18 cellular contexts compared by ENCODE assay signal in the genomic region with DNA sequence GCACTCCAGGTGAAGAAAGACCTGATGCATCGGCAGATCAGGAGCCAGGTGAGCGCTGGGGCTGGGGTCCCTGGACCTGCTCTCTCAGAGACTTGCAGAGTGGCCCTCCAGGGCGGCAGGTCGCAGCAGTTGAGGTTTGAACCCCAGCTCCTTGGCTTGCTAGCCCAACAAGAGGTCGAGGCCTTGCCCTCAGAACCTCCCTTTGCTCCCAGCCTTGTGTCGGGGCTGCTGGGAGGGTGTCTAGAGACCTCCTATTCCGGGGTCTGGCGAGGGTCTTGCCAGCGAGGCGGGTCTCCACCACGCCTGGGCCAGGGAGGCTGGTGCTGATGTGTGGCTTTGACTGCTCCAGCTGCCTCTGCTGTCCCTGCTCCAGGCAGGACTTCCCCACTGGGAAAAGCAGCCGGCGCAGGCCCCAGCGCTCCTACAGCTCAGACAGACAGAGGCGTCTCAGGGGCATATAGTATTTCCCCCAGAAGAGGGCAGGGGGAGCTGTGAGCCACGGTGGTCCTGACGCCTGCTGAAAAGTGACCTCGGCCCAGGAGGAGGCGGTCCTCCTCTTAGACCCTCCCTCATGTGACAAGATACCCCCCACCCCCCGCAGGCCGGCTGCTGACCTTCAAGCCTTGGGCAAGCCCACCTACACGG. TPM values are rescaled to one million over a fixed set of nuclear protein-coding genes. Genes with fewer than 3 reads are reported as not detected.
DNase-seq lines count a peak whose midpoint lies in the region; ATAC-seq and TF ChIP-seq lines count a peak whose summit lies in the region.
"Had no signal": no experiment of that assay in that cellular context is flagged by ENCODE, and none has a peak within 500 bp of the region (broad histone marks: within the 10 kb centered on the region; RNA-seq: fewer than 3 reads in every experiment).

No MANE protein-coding gene starts in this region.

- H4K8ac ChIP-seq in mesenchymal stem cell (ENCODE audit: low read length), result no peak overlapping the region

- H4K91ac ChIP-seq in mesenchymal stem cell (ENCODE audit: low read length), result no peak overlapping the region

- H2BK5ac ChIP-seq in mesenchymal stem cell (ENCODE audit: low read depth, low read length, poor library complexity, severe bottlenecking), result no peak overlapping the region

- H3K9me3 ChIP-seq in AG04450 (ENCODE audit: control insufficient read depth, insufficient read depth, low read length) (no peaks in the 10 kb centered on the region), mesenchymal stem cell (ENCODE audit: control insufficient read depth, low read length) (no peaks in the 10 kb centered on the region)

- H2AK5ac ChIP-seq in mesenchymal stem cell (ENCODE audit: low read length, severe bottlenecking), result no peak overlapping the region

- H2BK120ac ChIP-seq in mesenchymal stem cell (ENCODE audit: low read depth, low read length), result no peak overlapping the region

- H3K4me3 Mint-ChIP-seq in chondrocyte (ENCODE audit: unreplicated experiment), result no peak overlapping the region
- no peak overlapping the region for H3K4me3 Mint-ChIP-seq in activated CD4-positive, alpha-beta T cell treated with anti-CD3 and anti-CD28 coated beads, Interleukin-2, amount 10 ng/mL, durations not matched to agents 7 days and 5 days
- H3K4me3 Mint-ChIP-seq: activated CD4-positive, alpha-beta memory T cell treated with anti-CD3 and anti-CD28 coated beads for 36 hours; activated naive CD4-positive, alpha-beta T cell treated with anti-CD3 and anti-CD28 coated beads for 36 hours; IgD-negative memory B cell; nephron had no signal

- no peak overlapping the region for H3K14ac ChIP-seq in mesenchymal stem cell (ENCODE audit: low read length in 2 of 2)

- CTCF ChIA-PET in AG04450 (lab: Charles Lee), result interaction anchor here (0.6 to 1.4 kb wide), 4 partner anchors 14 to 97 kb away, joined by 3 to 5 read pairs (median 4); no protein-coding TSS in a partner anchor
- CTCF ChIA-PET in activated CD4-positive, alpha-beta T cell treated with anti-CD3 and anti-CD28 coated beads, Interleukin-2, amount 10 ng/mL, durations not matched to agents 7 days and 5 days (lab: Charles Lee), result interaction anchor here (0.7 to 1.9 kb wide), 5 partner anchors 9 to 34 kb away, joined by 3 to 5 read pairs (median 3); no protein-coding TSS in a partner anchor

- H3K27ac ChIP-seq in AG04450 (ENCODE audit: low read depth, low read length) (no peak overlapping the region), mesenchymal stem cell (ENCODE audit: low read length, poor library complexity, severe bottlenecking) (no peak overlapping the region)
- H3K27ac ChIP-seq: HL-60 had no signal

- H3K27me3 Mint-ChIP-seq in chondrocyte (ENCODE audit: low read depth), result no peaks in the 10 kb centered on the region
- H3K27me3 Mint-ChIP-seq in activated CD4-positive, alpha-beta T cell treated with anti-CD3 and anti-CD28 coated beads, Interleukin-2, amount 10 ng/mL, durations not matched to agents 7 days and 5 days, result no peaks in the 10 kb centered on the region
- H3K27me3 Mint-ChIP-seq: activated CD4-positive, alpha-beta memory T cell treated with anti-CD3 and anti-CD28 coated beads for 36 hours; IgD-negative memory B cell had no signal

- WGBS in mesenchymal stem cell, result 78% methylated on average over 19 of the region's 22 CpGs

- no peak overlapping the region for H3K9ac ChIP-seq in mesenchymal stem cell (ENCODE audit: low read length)

- no peak overlapping the region for H3K27ac Mint-ChIP-seq in chondrocyte (ENCODE audit: unreplicated experiment)
- no peak overlapping the region for H3K27ac Mint-ChIP-seq in activated CD4-positive, alpha-beta T cell treated with anti-CD3 and anti-CD28 coated beads, Interleukin-2, amount 10 ng/mL, durations not matched to agents 7 days and 5 days
- H3K27ac Mint-ChIP-seq: activated CD4-positive, alpha-beta memory T cell treated with anti-CD3 and anti-CD28 coated beads for 36 hours; activated naive CD4-positive, alpha-beta T cell treated with anti-CD3 and anti-CD28 coated beads for 36 hours; nephron had no signal

- POLR2A ChIA-PET in AG04450 (lab: Yijun Ruan, JAX), result interaction anchor here (0.9 kb wide), 1 partner anchor 94 kb away, joined by 3 read pairs; no protein-coding TSS in a partner anchor
- POLR2A ChIA-PET in activated CD4-positive, alpha-beta T cell treated with anti-CD3 and anti-CD28 coated beads, Interleukin-2, amount 10 ng/mL, durations not matched to agents 7 days and 5 days (lab: Charles Lee), result no interaction called here

- peak overlapping the region in 1 of 2 experiments; percentile 34 for H2BK12ac ChIP-seq in mesenchymal stem cell (ENCODE audit: low read length in 2 of 2)

- no peaks in the 10 kb centered on the region for H3K27me3 ChIP-seq in AG04450 (ENCODE audit: control insufficient read depth, insufficient read depth, low read length)
- no peaks in the 10 kb centered on the region for H3K27me3 ChIP-seq in mesenchymal stem cell (ENCODE audit: control insufficient read depth in 1 of 2, insufficient read depth in 1 of 2, low read length in 2 of 2)

- peaks cover 9% of the 10 kb centered on the region for H3K79me1 ChIP-seq in mesenchymal stem cell (replicated peaks; ENCODE audit: low read length, poor library complexity, severe bottlenecking)

- no peak overlapping the region for H3K18ac ChIP-seq in mesenchymal stem cell (ENCODE audit: low read depth in 1 of 2, low read length in 2 of 2)

- no peak overlapping the region for H3K4ac ChIP-seq in mesenchymal stem cell (ENCODE audit: low read depth in 1 of 2, low read length in 2 of 2)

- peaks cover 19% of the 10 kb centered on the region for H3K36me3 Mint-ChIP-seq in chondrocyte (ENCODE audit: low read depth)
- H3K36me3 Mint-ChIP-seq in activated CD4-positive, alpha-beta T cell treated with anti-CD3 and anti-CD28 coated beads, Interleukin-2, amount 10 ng/mL, durations not matched to agents 7 days and 5 days (ENCODE audit: low read depth), result no peaks in the 10 kb centered on the region
- H3K36me3 Mint-ChIP-seq: IgD-negative memory B cell had no signal

- no peak overlapping the region for H3K23ac ChIP-seq in mesenchymal stem cell (ENCODE audit: low read length in 2 of 2)

- H3K4me2 ChIP-seq in mesenchymal stem cell (ENCODE audit: low read length, poor library complexity, severe bottlenecking), result no peak overlapping the region

- H2AFZ ChIP-seq in mesenchymal stem cell (ENCODE audit: low read depth, low read length), result no peak overlapping the region

- no peaks in the 10 kb centered on the region for H3K9me3 Mint-ChIP-seq in chondrocyte (ENCODE audit: low read depth)
- H3K9me3 Mint-ChIP-seq in activated CD4-positive, alpha-beta T cell treated with anti-CD3 and anti-CD28 coated beads, Interleukin-2, amount 10 ng/mL, durations not matched to agents 7 days and 5 days, result no peaks in the 10 kb centered on the region
- H3K9me3 Mint-ChIP-seq: activated CD4-positive, alpha-beta memory T cell treated with anti-CD3 and anti-CD28 coated beads for 36 hours; activated naive CD4-positive, alpha-beta T cell treated with anti-CD3 and anti-CD28 coated beads for 36 hours; IgD-negative memory B cell; nephron had no signal

- no peak for ATAC-seq in HG03565 (IDR thresholded peaks at IDR 0.05; ENCODE audit: unreplicated experiment)
- ATAC-seq: left cardiac atrium had no signal

- TF ChIP-seq CTCF in AG04450 (IDR thresholded peaks at IDR 0.05; ENCODE audit: low read depth, low read length), result 0 out of 2 replicates have a peak, but pooled peaks have one; percentile 10
- TF ChIP-seq CTCF in chondrocyte (IDR thresholded peaks at IDR 0.05), result peak; percentile 52

- peaks cover 33% of the 10 kb centered on the region for H3K4me1 ChIP-seq in mesenchymal stem cell (ENCODE audit: control insufficient read depth, insufficient read depth, low read depth, low read length)

- H3K4me1 Mint-ChIP-seq in chondrocyte (ENCODE audit: low read depth), result no peaks in the 10 kb centered on the region
- no peaks in the 10 kb centered on the region for H3K4me1 Mint-ChIP-seq in activated CD4-positive, alpha-beta T cell treated with anti-CD3 and anti-CD28 coated beads, Interleukin-2, amount 10 ng/mL, durations not matched to agents 7 days and 5 days
- H3K4me1 Mint-ChIP-seq: nephron had no signal

- H3K36me3 ChIP-seq in mesenchymal stem cell (ENCODE audit: control insufficient read depth in 1 of 2, insufficient read depth in 2 of 2, low read depth in 1 of 2, low read length in 2 of 2), result peaks cover 67 to 74% of the 10 kb centered on the region in 2 experiments

- DNase-seq in AG04450 (ENCODE audit: low read depth, low spot score) (no peak), NCI-H69 (lab: John Stamatoyannopoulos, UW) (peak; percentile 12), chondrocyte (ENCODE audit: low spot score) (no peak), mesenchymal stem cell (peak; percentile 35), DMS153 treated with DMSO at 0.1 percent for 48 hours (lab: John Stamatoyannopoulos, UW; ENCODE audit: unreplicated experiment) (no peak), T-helper 9 cell (no peak)
- DNase-seq in activated CD4-positive, alpha-beta T cell treated with anti-CD3 and anti-CD28 coated beads, Interleukin-2, amount 10 ng/mL, durations not matched to agents 7 days and 5 days, result no peak
- DNase-seq: activated CD4-positive, alpha-beta memory T cell treated with anti-CD3 and anti-CD28 coated beads for 36 hours; activated naive CD4-positive, alpha-beta T cell treated with anti-CD3 and anti-CD28 coated beads for 36 hours; C1 segment of cervical spinal cord; left cardiac atrium; midbrain; stimulated activated CD4-positive, alpha-beta T cell treated with anti-CD3 and anti-CD28 coated beads, Interleukin-12 subunit alpha, Interleukin-12 subunit beta, amount 100 ng/mL, for 4 hours; stimulated activated CD8-positive, alpha-beta memory T cell treated with anti-CD3 and anti-CD28 coated beads, Interleukin-4, amount 100 ng/mL, for 48 hours had no signal

- H3K4me3 ChIP-seq in AG04450 (ENCODE audit: low read depth, low read length), result no peak overlapping the region
- no peak overlapping the region for H3K4me3 ChIP-seq in mesenchymal stem cell (ENCODE audit: insufficient read depth in 1 of 2, low read depth in 1 of 2, low read length in 2 of 2)

- H2BK15ac ChIP-seq in mesenchymal stem cell (ENCODE audit: low read depth, poor library complexity, severe bottlenecking), result no peak overlapping the region

RNA-seq across cellular contexts. Expression of gene LRSAM1, which starts 38.3 kb away (rescaled TPM):
- polyA plus RNA-seq in AG04450 (2011; rRNA removed), result 3.4 and 4.8 TPM in 2 replicates
- polyA minus RNA-seq in AG04450 (2011; rRNA and poly(A)+ RNA removed), result 4.9 and 5.7 TPM in 2 replicates
- 25.6 to 29.3 TPM (median 27.5 TPM) in 3 replicates for total RNA-seq in chondrocyte
- polyA plus RNA-seq in mesenchymal stem cell (2013, experiment 1 of 2), result 7.9 TPM
- polyA plus RNA-seq in mesenchymal stem cell (2013, experiment 2 of 2), result 7.2 TPM
- total RNA-seq in activated CD4-positive, alpha-beta T cell treated with anti-CD3 and anti-CD28 coated beads, Interleukin-2, amount 10 ng/mL, durations not matched to agents 7 days and 5 days, result 10 to 100 TPM; 13.3 to 13.6 TPM

RNA-seq across cellular contexts. Expression of gene RPL12, which starts 38.4 kb away (rescaled TPM):
- polyA plus RNA-seq in AG04450 (2011; rRNA removed), result 2,379 and 2,541 TPM in 2 replicates
- 720 and 1,006 TPM in 2 replicates for polyA minus RNA-seq in AG04450 (2011; rRNA and poly(A)+ RNA removed)
- total RNA-seq in chondrocyte, result 834 to 848 TPM (median 848 TPM) in 3 replicates
- 2,850 TPM for polyA plus RNA-seq in mesenchymal stem cell (2013, experiment 1 of 2)
- polyA plus RNA-seq in mesenchymal stem cell (2013, experiment 2 of 2), result 2,702 TPM
- 1,000 to 10,000 TPM; 1,186 to 1,386 TPM for total RNA-seq in activated CD4-positive, alpha-beta T cell treated with anti-CD3 and anti-CD28 coated beads, Interleukin-2, amount 10 ng/mL, durations not matched to agents 7 days and 5 days

Comparison
In these comparisons a context has a peak if more than half of its experiments do, and no peak if none do; other contexts are left out.
1. DNase-seq: peak in NCI-H69 (single experiment) and mesenchymal stem cell (single experiment); none in AG04450 (single experiment), chondrocyte (single experiment), DMS153 treated with DMSO at 0.1 percent for 48 hours (single experiment), T-helper 9 cell (single experiment) and activated CD4-positive, alpha-beta T cell treated with anti-CD3 and anti-CD28 coated beads, Interleukin-2, amount 10 ng/mL, durations not matched to agents 7 days and 5 days (single experiment).